1 cellular context compared by ENCODE assay signal in the genomic region with DNA sequence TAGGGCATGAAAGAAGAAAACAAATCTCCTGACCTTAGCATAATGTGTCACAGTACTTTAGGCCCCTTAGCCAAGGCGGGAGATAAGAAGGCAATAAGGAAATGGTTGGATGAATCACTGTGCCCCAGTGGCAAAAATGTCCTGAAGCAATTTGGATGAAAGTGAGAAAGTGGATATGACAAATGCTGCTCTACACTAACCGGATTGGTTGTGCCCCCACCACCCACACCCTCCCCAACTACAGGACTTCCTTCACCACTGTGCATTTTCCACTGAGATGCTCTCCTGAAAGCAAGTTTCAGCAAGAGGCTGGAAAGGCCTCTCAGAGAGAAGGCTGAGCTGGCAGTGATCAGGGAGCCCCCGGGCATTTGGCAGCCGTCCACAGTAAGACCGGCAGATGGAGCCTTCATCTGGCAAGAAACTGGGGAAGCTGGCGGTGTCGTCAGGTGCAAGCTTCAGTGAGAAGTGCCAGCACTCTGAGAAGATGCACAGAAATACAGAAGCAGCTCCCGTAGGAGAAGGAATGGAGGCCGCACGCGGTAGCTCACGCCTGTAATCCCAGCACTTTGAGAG.
A peak's percentile ranks its signal among the peaks of the same experiment; 100 is the strongest.
TF ChIP-seq lines count a peak whose summit lies in the region.

No MANE protein-coding gene starts in this region.

TF ChIP-seq in HCT116, 20 proteins besides CTCF, POLR2A, EP300 and RAD21 (continued from another document):
- TF ChIP-seq REST (IDR thresholded peaks at IDR 0.05; ENCODE audit: low read depth), result no peak
- TF ChIP-seq, protein P1, sequence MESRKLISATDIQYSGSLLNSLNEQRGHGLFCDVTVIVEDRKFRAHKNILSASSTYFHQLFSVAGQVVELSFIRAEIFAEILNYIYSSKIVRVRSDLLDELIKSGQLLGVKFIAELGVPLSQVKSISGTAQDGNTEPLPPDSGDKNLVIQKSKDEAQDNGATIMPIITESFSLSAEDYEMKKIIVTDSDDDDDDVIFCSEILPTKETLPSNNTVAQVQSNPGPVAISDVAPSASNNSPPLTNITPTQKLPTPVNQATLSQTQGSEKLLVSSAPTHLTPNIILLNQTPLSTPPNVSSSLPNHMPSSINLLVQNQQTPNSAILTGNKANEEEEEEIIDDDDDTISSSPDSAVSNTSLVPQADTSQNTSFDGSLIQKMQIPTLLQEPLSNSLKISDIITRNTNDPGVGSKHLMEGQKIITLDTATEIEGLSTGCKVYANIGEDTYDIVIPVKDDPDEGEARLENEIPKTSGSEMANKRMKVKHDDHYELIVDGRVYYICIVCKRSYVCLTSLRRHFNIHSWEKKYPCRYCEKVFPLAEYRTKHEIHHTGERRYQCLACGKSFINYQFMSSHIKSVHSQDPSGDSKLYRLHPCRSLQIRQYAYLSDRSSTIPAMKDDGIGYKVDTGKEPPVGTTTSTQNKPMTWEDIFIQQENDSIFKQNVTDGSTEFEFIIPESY (IDR thresholded peaks at IDR 0.05; ENCODE audit: extremely low read depth, insufficient replicate concordance, low read length), result no peak
- TF ChIP-seq ELF1 (IDR thresholded peaks at IDR 0.05; ENCODE audit: borderline replicate concordance, low read depth), result no peak; the same call in 1 of the 2 replicates
- TF ChIP-seq EZH2phosphoT487 (IDR thresholded peaks at IDR 0.05; ENCODE audit: borderline replicate concordance), result no peak
- no peak for TF ChIP-seq EZH2 (IDR thresholded peaks at IDR 0.05)
- peak; percentile 91 for TF ChIP-seq SIN3A (IDR thresholded peaks at IDR 0.05; ENCODE audit: low read depth)
- peak; percentile 85 for TF ChIP-seq CEBPB (IDR thresholded peaks at IDR 0.05; ENCODE audit: low read depth)
- TF ChIP-seq CBX3 (IDR thresholded peaks at IDR 0.05; ENCODE audit: low read depth), result peak; percentile 93
- TF ChIP-seq EGR1 (IDR thresholded peaks at IDR 0.05; ENCODE audit: low read depth), result peak; percentile 77
- TF ChIP-seq, protein P2, sequence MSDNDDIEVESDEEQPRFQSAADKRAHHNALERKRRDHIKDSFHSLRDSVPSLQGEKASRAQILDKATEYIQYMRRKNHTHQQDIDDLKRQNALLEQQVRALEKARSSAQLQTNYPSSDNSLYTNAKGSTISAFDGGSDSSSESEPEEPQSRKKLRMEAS (IDR thresholded peaks at IDR 0.05), result peak; percentile 86
- peak; percentile 84 for TF ChIP-seq TCF7L2 (IDR thresholded peaks at IDR 0.05; ENCODE audit: borderline replicate concordance, extremely low read depth, insufficient read depth, insufficient read length)
- TF ChIP-seq YY1 (IDR thresholded peaks at IDR 0.05; ENCODE audit: extremely low read depth, insufficient replicate concordance, low read depth, low read length), result no peak
- TF ChIP-seq ZNF274 (IDR thresholded peaks at IDR 0.05; ENCODE audit: low read depth, low read length), result no peak
- peak; percentile 79 for TF ChIP-seq SRF (IDR thresholded peaks at IDR 0.05; ENCODE audit: low read depth)
